Comparison of ENCODE assay signal across 1 cellular context in the genomic region with DNA sequence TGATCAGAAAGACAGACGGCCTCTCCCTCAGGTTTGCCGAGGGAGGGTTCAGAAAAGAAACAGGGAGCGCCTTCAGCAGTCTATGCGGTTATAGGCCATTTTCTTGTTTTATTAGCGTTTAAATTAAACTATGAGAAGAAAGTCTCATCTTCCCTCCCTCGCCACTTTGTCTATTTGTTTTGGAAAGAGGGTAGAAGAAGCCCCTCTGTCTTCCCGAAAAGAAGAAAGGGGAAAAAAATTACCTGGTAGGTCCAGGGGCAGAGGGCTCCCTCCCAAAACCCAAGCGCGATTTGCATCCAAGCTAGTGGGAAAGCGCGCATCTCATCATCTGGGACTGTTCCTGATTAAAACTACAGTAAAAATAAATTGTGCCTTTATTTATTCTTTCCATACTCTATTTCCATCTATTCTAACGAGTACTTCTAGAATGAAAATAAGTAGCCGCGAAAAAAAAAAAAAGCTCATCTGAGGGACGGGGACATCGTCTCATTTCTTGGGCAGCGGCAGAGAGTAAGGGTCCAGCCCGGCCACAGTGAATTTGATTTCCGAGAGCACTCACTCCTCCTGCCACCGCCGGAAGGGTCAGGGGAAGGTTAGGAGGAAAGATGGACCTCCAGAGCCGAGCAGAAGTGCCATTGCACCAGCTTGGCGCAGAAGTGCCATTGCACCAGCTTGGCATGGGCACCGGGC.
TF ChIP-seq lines count a peak whose summit lies in the region.

No MANE protein-coding gene starts in this region.

TF ChIP-seq in IMR-90, 13 proteins besides CTCF, POLR2A, EP300 and RAD21:
- TF ChIP-seq USF2 (IDR thresholded peaks at IDR 0.05; ENCODE audit: low read depth, low read length) (no peak), BHLHE40 (IDR thresholded peaks at IDR 0.05; ENCODE audit: low read depth, low read length) (no peak), RFX5 (IDR thresholded peaks at IDR 0.05; ENCODE audit: low read depth, low read length) (no peak), MAZ (IDR thresholded peaks at IDR 0.05; ENCODE audit: borderline replicate concordance, low read depth, low read length) (no peak), CEBPB (IDR thresholded peaks at IDR 0.05; ENCODE audit: low read depth, low read length) (no peak), NFE2L2 (IDR thresholded peaks at IDR 0.05; ENCODE audit: low read depth, low read length) (no peak), MAFK (IDR thresholded peaks at IDR 0.05; ENCODE audit: low read depth, low read length) (no peak), RCOR1 (IDR thresholded peaks at IDR 0.05; ENCODE audit: insufficient replicate concordance, low read length) (no peak), FOS (IDR thresholded peaks at IDR 0.05; ENCODE audit: low read depth, low read length) (no peak), MXI1 (IDR thresholded peaks at IDR 0.05; ENCODE audit: borderline replicate concordance, low read depth, low read length) (no peak), SMC3 (IDR thresholded peaks at IDR 0.05; ENCODE audit: low read depth, low read length) (no peak), CHD1 (IDR thresholded peaks at IDR 0.05; ENCODE audit: low read depth, low read length) (no peak)
- TF ChIP-seq, protein P1, sequence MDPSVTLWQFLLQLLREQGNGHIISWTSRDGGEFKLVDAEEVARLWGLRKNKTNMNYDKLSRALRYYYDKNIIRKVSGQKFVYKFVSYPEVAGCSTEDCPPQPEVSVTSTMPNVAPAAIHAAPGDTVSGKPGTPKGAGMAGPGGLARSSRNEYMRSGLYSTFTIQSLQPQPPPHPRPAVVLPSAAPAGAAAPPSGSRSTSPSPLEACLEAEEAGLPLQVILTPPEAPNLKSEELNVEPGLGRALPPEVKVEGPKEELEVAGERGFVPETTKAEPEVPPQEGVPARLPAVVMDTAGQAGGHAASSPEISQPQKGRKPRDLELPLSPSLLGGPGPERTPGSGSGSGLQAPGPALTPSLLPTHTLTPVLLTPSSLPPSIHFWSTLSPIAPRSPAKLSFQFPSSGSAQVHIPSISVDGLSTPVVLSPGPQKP (IDR thresholded peaks at IDR 0.05; ENCODE audit: borderline replicate concordance, low read depth, low read length) = no peak
